ENCODE assay signal across 29 cellular contexts in genomic region chr3:59526999-59527398, GRCh38.
DNase-seq lines count a peak whose midpoint lies in the region; ATAC-seq lines count a peak whose summit lies in the region.
"Had no signal": no experiment of that assay in that cellular context is flagged by ENCODE, and none has a peak within 500 bp of the region (broad histone marks: within the 10 kb centered on the region; RNA-seq: fewer than 3 reads in every experiment).

No MANE protein-coding gene starts in this region.

- ATAC-seq in GM19351 (IDR thresholded peaks at IDR 0.05; ENCODE audit: unreplicated experiment) (peak; percentile 68), HG03520 (IDR thresholded peaks at IDR 0.05; ENCODE audit: unreplicated experiment) (peak; percentile 46), GM19395 (IDR thresholded peaks at IDR 0.05; ENCODE audit: unreplicated experiment) (no peak)
- ATAC-seq in stimulated activated naive CD8-positive, alpha-beta T cell treated with anti-CD3 and anti-CD28 coated beads, Interleukin-15, amount 100 ng/mL, for 72 hours, result peak; percentile 99
- ATAC-seq: left cardiac atrium; naive thymus-derived CD4-positive, alpha-beta T cell; PC-3; T-helper 17 cell had no signal

- peaks cover 8% of the 10 kb centered on the region for H3K4me1 Mint-ChIP-seq in activated naive CD4-positive, alpha-beta T cell treated with anti-CD3 and anti-CD28 coated beads, Interleukin-2, amount 50 U/mL, for 24 hours
- H3K4me1 Mint-ChIP-seq in stimulated activated naive CD8-positive, alpha-beta T cell treated with anti-CD3 and anti-CD28 coated beads, Interleukin-15, amount 100 ng/mL, for 72 hours, result peaks cover 18% of the 10 kb centered on the region
- H3K4me1 Mint-ChIP-seq: immature natural killer cell had no signal

- H3K27me3 Mint-ChIP-seq in activated naive CD4-positive, alpha-beta T cell treated with anti-CD3 and anti-CD28 coated beads, Interleukin-2, amount 50 U/mL, for 24 hours, result no peaks in the 10 kb centered on the region
- H3K27me3 Mint-ChIP-seq in stimulated activated naive CD8-positive, alpha-beta T cell treated with anti-CD3 and anti-CD28 coated beads, Interleukin-15, amount 100 ng/mL, for 72 hours, result no peaks in the 10 kb centered on the region
- H3K27me3 Mint-ChIP-seq: brain, T-helper 17 cell had no signal

- DNase-seq in activated naive CD4-positive, alpha-beta T cell (lab: John Stamatoyannopoulos, UW), result no peak
- DNase-seq in stimulated activated naive CD8-positive, alpha-beta T cell treated with anti-CD3 and anti-CD28 coated beads, Interleukin-15, amount 100 ng/mL, for 72 hours, result no peak
- DNase-seq in NCI-H2107 (lab: John Stamatoyannopoulos, UW), result no peak
- DNase-seq: activated CD4-positive, CD25-positive, alpha-beta regulatory T cell treated with anti-CD3 and anti-CD28 coated beads, Interleukin-2, amount 50 U/mL, for 72 hours; activated effector memory CD4-positive, alpha-beta T cell treated with Interleukin-2 at 50 U/mL for 16 hours; dermis blood vessel endothelial cell; DMS 273 treated with DMSO at 0.1 percent for 48 hours; endodermal cell; immature natural killer cell; Karpas-422; left cardiac atrium; naive thymus-derived CD4-positive, alpha-beta T cell; NCI-H1417 treated with DMSO at 0.1 percent for 48 hours; NCI-H2081; NCI-H226; NCI-H526 treated with DMSO at 0.1 percent for 48 hours; NK-92 treated with Interleukin-12 subunit alpha and Interleukin-12 subunit beta, amount 100 ng/mL, for 24 hours; occipital lobe; PC-3; sigmoid colon; stimulated activated CD4-positive, alpha-beta T cell treated with anti-CD3 and anti-CD28 coated beads, Interleukin-12 subunit alpha, Interleukin-12 subunit beta, amount 100 ng/mL, for 4 hours; stimulated activated CD4-positive, alpha-beta T cell treated with anti-CD3 and anti-CD28 coated beads, Interleukin-4, amount 100 ng/mL, for 1 hour; T-helper 17 cell; trophoblast cell had no signal

- H3K27ac Mint-ChIP-seq in activated naive CD4-positive, alpha-beta T cell treated with anti-CD3 and anti-CD28 coated beads, Interleukin-2, amount 50 U/mL, for 24 hours, result peak overlapping the region; percentile 69
- peak overlapping the region in 1 of 2 donors; percentile 67 for H3K27ac Mint-ChIP-seq in stimulated activated naive CD8-positive, alpha-beta T cell treated with anti-CD3 and anti-CD28 coated beads, Interleukin-15, amount 100 ng/mL, for 72 hours
- H3K27ac Mint-ChIP-seq: brain; endodermal cell; immature natural killer cell; naive thymus-derived CD4-positive, alpha-beta T cell; T-helper 17 cell had no signal

- H3K9me3 Mint-ChIP-seq in activated naive CD4-positive, alpha-beta T cell treated with anti-CD3 and anti-CD28 coated beads, Interleukin-2, amount 50 U/mL, for 24 hours, result no peaks in the 10 kb centered on the region
- H3K9me3 Mint-ChIP-seq in stimulated activated naive CD8-positive, alpha-beta T cell treated with anti-CD3 and anti-CD28 coated beads, Interleukin-15, amount 100 ng/mL, for 72 hours, result peaks cover 6 to 10% of the 10 kb centered on the region in 2 donors

- H3K36me3 Mint-ChIP-seq in activated naive CD4-positive, alpha-beta T cell treated with anti-CD3 and anti-CD28 coated beads, Interleukin-2, amount 50 U/mL, for 24 hours, result no peaks in the 10 kb centered on the region
- H3K36me3 Mint-ChIP-seq: brain had no signal

- H3K4me3 Mint-ChIP-seq in activated naive CD4-positive, alpha-beta T cell treated with anti-CD3 and anti-CD28 coated beads, Interleukin-2, amount 50 U/mL, for 24 hours, result no peak overlapping the region
- peak overlapping the region in 1 of 2 donors; percentile 70 for H3K4me3 Mint-ChIP-seq in stimulated activated naive CD8-positive, alpha-beta T cell treated with anti-CD3 and anti-CD28 coated beads, Interleukin-15, amount 100 ng/mL, for 72 hours
- H3K4me3 Mint-ChIP-seq: brain; endodermal cell; immature natural killer cell; naive thymus-derived CD4-positive, alpha-beta T cell; T-helper 17 cell had no signal
